ENCODE assay signal across 8 cellular contexts in genomic region chr20:2752631-2753455, GRCh38. TPM values are rescaled to one million over a fixed set of nuclear protein-coding genes. Genes with fewer than 3 reads are reported as not detected.
DNase-seq lines count a peak whose midpoint lies in the region; ATAC-seq and TF ChIP-seq lines count a peak whose summit lies in the region.

No MANE protein-coding gene starts in this region.

- no peaks in the 10 kb centered on the region for H3K36me3 Mint-ChIP-seq in CD4-positive, alpha-beta memory T cell

- ATAC-seq in stimulated activated naive CD8-positive, alpha-beta T cell treated with anti-CD3 and anti-CD28 coated beads, Interleukin-15, amount 100 ng/mL, for 72 hours = peak; percentile 18
- ATAC-seq in GM18498 (IDR thresholded peaks at IDR 0.05; ENCODE audit: unreplicated experiment) = no peak

- CTCF ChIA-PET in CD4-positive, alpha-beta memory T cell (lab: Charles Lee; ENCODE audit: partially characterized antibody) = interaction anchor here (0.6 to 5.5 kb wide), 20 partner anchors 9 to 228 kb away, joined by 3 to 47 read pairs (median 4); partner anchors contain the start of genes PCED1A and VPS16
- CTCF ChIA-PET in mammary epithelial cell (lab: Charles Lee; ENCODE audit: low non-redundant PET) = interaction anchor here (0.7 kb wide), 1 partner anchor 45 kb away, joined by 3 read pairs; no protein-coding TSS in a partner anchor

- DNase-seq in CD4-positive, alpha-beta memory T cell = peak in 4 of 5 donors; percentile 48 to 55 (median 52)
- DNase-seq in HCEC 1CT (peak; percentile 14), SK-N-MC (ENCODE audit: low read depth, low spot score) (no peak), mammary epithelial cell (no peak), left kidney (ENCODE audit: low read depth, low spot score) (peak; percentile 82), NCI-H2029 treated with DMSO at 0.1 percent for 48 hours (lab: John Stamatoyannopoulos, UW) (no peak)
- peak; percentile 39 to 44 for DNase-seq in stimulated activated naive CD8-positive, alpha-beta T cell treated with anti-CD3 and anti-CD28 coated beads, Interleukin-15, amount 100 ng/mL, for 72 hours

- peak overlapping the region; percentile 57 to 90 (median 74) for H3K27ac Mint-ChIP-seq in CD4-positive, alpha-beta memory T cell
- no peak overlapping the region for H3K27ac Mint-ChIP-seq in stimulated activated naive CD8-positive, alpha-beta T cell treated with anti-CD3 and anti-CD28 coated beads, Interleukin-15, amount 100 ng/mL, for 72 hours

- H3K4me2 ChIP-seq in mammary epithelial cell (ENCODE audit: insufficient read depth, low read depth, low read length) = peak overlapping the region; percentile 76

- intact Hi-C loops in CD4-positive, alpha-beta memory T cell (cut with micrococcal nuclease) = loop anchor here (1.0 to 5.0 kb wide), 4 partner anchors 40 to 119 kb away; partner anchors contain the start of genes PCED1A, PTPRA and VPS16
- intact Hi-C loops in mammary epithelial cell (cut with micrococcal nuclease) = no loop called here

- no peak overlapping the region for H3K27ac ChIP-seq in CD4-positive, alpha-beta memory T cell (ENCODE audit: low read depth, low read length)
- H3K27ac ChIP-seq in SK-N-MC (no peak overlapping the region), mammary epithelial cell (ENCODE audit: insufficient read depth, low read depth, low read length) (no peak overlapping the region)

- H2AFZ ChIP-seq in mammary epithelial cell (ENCODE audit: low read depth, low read length) = peak overlapping the region; percentile 36

- H3K9me3 ChIP-seq in CD4-positive, alpha-beta memory T cell (ENCODE audit: control insufficient read depth in 1 of 2, low read length in 2 of 2) = no peaks in the 10 kb centered on the region
- no peaks in the 10 kb centered on the region for H3K9me3 ChIP-seq in SK-N-MC (ENCODE audit: low read depth, low read length)
- no peaks in the 10 kb centered on the region for H3K9me3 ChIP-seq in mammary epithelial cell (replicated peaks; ENCODE audit: insufficient read depth, low read length)

- WGBS in mammary epithelial cell (ENCODE audit: low coverage, missing lambda C conversion rate) = 17% methylated on average over 13 of the region's 41 CpGs

- no TSS peak for BruUV-seq in mammary epithelial cell (replicated peaks; lab: Mats Ljungman, UMichigan)

- peaks cover 2 to 10% of the 10 kb centered on the region in 2 donors for H3K27me3 Mint-ChIP-seq in CD4-positive, alpha-beta memory T cell
- H3K27me3 Mint-ChIP-seq in stimulated activated naive CD8-positive, alpha-beta T cell treated with anti-CD3 and anti-CD28 coated beads, Interleukin-15, amount 100 ng/mL, for 72 hours = peaks cover 77% of the 10 kb centered on the region

- no peaks in the 10 kb centered on the region for H4K20me1 ChIP-seq in mammary epithelial cell (ENCODE audit: insufficient read depth, low read length)

- no peak overlapping the region for H3K9ac ChIP-seq in SK-N-MC (ENCODE audit: insufficient read length)
- no peak overlapping the region for H3K9ac ChIP-seq in mammary epithelial cell (ENCODE audit: insufficient read depth, low read length)

- POLR2A ChIA-PET in CD4-positive, alpha-beta memory T cell (lab: Charles Lee; ENCODE audit: partially characterized antibody) = interaction anchor here (0.9 to 3.6 kb wide), 8 partner anchors 10 to 119 kb away, joined by 3 to 28 read pairs (median 6); partner anchors contain the start of genes IDH3B, PCED1A and VPS16

- H3K4me3 ChIP-seq in CD4-positive, alpha-beta memory T cell (ENCODE audit: low read length in 2 of 2) = peak overlapping the region; percentile 28 to 33
- H3K4me3 ChIP-seq in SK-N-MC (peak overlapping the region; percentile 80), mammary epithelial cell (replicated peaks in 1 of 3; ENCODE audit: insufficient read depth in 1 of 3, low read depth in 2 of 3, low read length in 3 of 3) (peak overlapping the region in 2 of 3 experiments; percentile 22 to 37)

- dilution Hi-C loops in mammary epithelial cell (cut with HindIII; ENCODE audit: low sequenced_read_pairs) = no loop called here

- H3K27me3 ChIP-seq in CD4-positive, alpha-beta memory T cell (ENCODE audit: insufficient read depth, low read length) = peaks cover 5% of the 10 kb centered on the region
- H3K27me3 ChIP-seq in mammary epithelial cell (ENCODE audit: insufficient read depth, low read length) = peaks cover 20% of the 10 kb centered on the region

- no peaks in the 10 kb centered on the region for H3K36me3 ChIP-seq in CD4-positive, alpha-beta memory T cell (ENCODE audit: insufficient read depth, low read length)
- H3K36me3 ChIP-seq in SK-N-MC (ENCODE audit: insufficient read depth, low read length) (no peaks in the 10 kb centered on the region), mammary epithelial cell (ENCODE audit: insufficient read depth, low read length) (no peaks in the 10 kb centered on the region)

- peaks cover 16 to 40% (median 28%) of the 10 kb centered on the region in 4 donors for H3K4me1 Mint-ChIP-seq in CD4-positive, alpha-beta memory T cell
- H3K4me1 Mint-ChIP-seq in stimulated activated naive CD8-positive, alpha-beta T cell treated with anti-CD3 and anti-CD28 coated beads, Interleukin-15, amount 100 ng/mL, for 72 hours = peaks cover 52% of the 10 kb centered on the region

- in situ Hi-C loops in mammary epithelial cell (cut with MboI; ENCODE audit: low sequenced_read_pairs in 2 of 2) = no loop called here

- H3K9me3 Mint-ChIP-seq in CD4-positive, alpha-beta memory T cell = no peaks in the 10 kb centered on the region
- no peaks in the 10 kb centered on the region for H3K9me3 Mint-ChIP-seq in stimulated activated naive CD8-positive, alpha-beta T cell treated with anti-CD3 and anti-CD28 coated beads, Interleukin-15, amount 100 ng/mL, for 72 hours

- H3K4me3 Mint-ChIP-seq in CD4-positive, alpha-beta memory T cell = peak overlapping the region; percentile 81 to 89 (median 86)
- peak overlapping the region; percentile 77 to 86 for H3K4me3 Mint-ChIP-seq in stimulated activated naive CD8-positive, alpha-beta T cell treated with anti-CD3 and anti-CD28 coated beads, Interleukin-15, amount 100 ng/mL, for 72 hours

- H3K79me2 ChIP-seq in mammary epithelial cell (ENCODE audit: insufficient read depth, low read length) = no peaks in the 10 kb centered on the region

- peak; percentile 55 to 71 for TF ChIP-seq CTCF in mammary epithelial cell (conservative IDR thresholded peaks at IDR 0.05 in 1 of 2, IDR thresholded peaks at IDR 0.05 in 1 of 2; ENCODE audit: extremely low read depth in 1 of 2, insufficient read depth in 1 of 2, low read depth in 1 of 2, low read length in 2 of 2)

- peaks cover 27% of the 10 kb centered on the region for H3K4me1 ChIP-seq in CD4-positive, alpha-beta memory T cell (ENCODE audit: insufficient read depth, low read length)
- peaks cover 10% of the 10 kb centered on the region for H3K4me1 ChIP-seq in mammary epithelial cell (ENCODE audit: insufficient read depth, low read length)

RNA-seq across cellular contexts. Expression of gene CPXM1, which starts 47.6 kb away (rescaled TPM):
- not detected for total RNA-seq in CD4-positive, alpha-beta memory T cell
- not detected for polyA plus RNA-seq in CD4-positive, alpha-beta memory T cell
- total RNA-seq in mammary epithelial cell = under 1 TPM in 1 of 2 donors, not detected in 1; under 0.01 TPM
- polyA plus RNA-seq in mammary epithelial cell = not detected
- polyA minus RNA-seq in mammary epithelial cell = not detected

Comparison
In these comparisons a context has a peak if more than half of its experiments do, and no peak if none do; other contexts are left out.
1. DNase-seq: peak in CD4-positive, alpha-beta memory T cell (4 of 5), HCEC 1CT (single experiment), left kidney (single experiment) and stimulated activated naive CD8-positive, alpha-beta T cell treated with anti-CD3 and anti-CD28 coated beads, Interleukin-15, amount 100 ng/mL, for 72 hours (2 of 2); none in SK-N-MC (single experiment), mammary epithelial cell (single experiment) and NCI-H2029 treated with DMSO at 0.1 percent for 48 hours (single experiment).
2. H3K4me3 ChIP-seq: peak in every context shown above with its lines; median percentile 80 in SK-N-MC; 30 in CD4-positive, alpha-beta memory T cell; 30 in mammary epithelial cell.
3. H3K27ac Mint-ChIP-seq: peak in CD4-positive, alpha-beta memory T cell (7 of 7); none in stimulated activated naive CD8-positive, alpha-beta T cell treated with anti-CD3 and anti-CD28 coated beads, Interleukin-15, amount 100 ng/mL, for 72 hours (0 of 2).